ENCODE assay signal across 9 cellular contexts in genomic region chr5:169647566-169647965, GRCh38. TPM values are rescaled to one million over a fixed set of nuclear protein-coding genes. Genes with fewer than 3 reads are reported as not detected.
A peak's percentile ranks its signal among the peaks of the same experiment; 100 is the strongest.
DNase-seq lines count a peak whose midpoint lies in the region; ATAC-seq and TF ChIP-seq lines count a peak whose summit lies in the region.
"Had no signal": no experiment of that assay in that cellular context is flagged by ENCODE, and none has a peak within 500 bp of the region (broad histone marks: within the 10 kb centered on the region; RNA-seq: fewer than 3 reads in every experiment).

No MANE protein-coding gene starts in this region.

- intact Hi-C loops in mucosa of descending colon (cut with DNase I, micrococcal nuclease) (no loop called here), breast epithelium (cut with DNase I; ENCODE audit: low total_unique reads) (no loop called here), lower leg skin (cut with DNase I; ENCODE audit: low total_unique reads) (no loop called here)

- 4 to 43% methylated on average over 1 of the region's 1 CpG for WGBS in lower leg skin, 2 donors

- peaks cover 2% of the 10 kb centered on the region for H3K4me1 ChIP-seq in mucosa of descending colon (ENCODE audit: low read depth)
- peaks cover 0 to 12% of the 10 kb centered on the region in 2 donors for H3K4me1 ChIP-seq in breast epithelium

- no peaks in the 10 kb centered on the region for H3K9me3 ChIP-seq in mucosa of descending colon
- H3K9me3 ChIP-seq in breast epithelium: no peaks in the 10 kb centered on the region
- H3K9me3 ChIP-seq: SJSA1 had no signal

- H3K27me3 ChIP-seq in breast epithelium: no peaks in the 10 kb centered on the region
- H3K27me3 ChIP-seq: SJSA1 had no signal

- H3K4me3 ChIP-seq in mucosa of descending colon (no peak overlapping the region), breast epithelium (no peak overlapping the region), lower leg skin (ENCODE audit: low read depth, poor library complexity, severe bottlenecking) (no peak overlapping the region)
- H3K4me3 ChIP-seq: SJSA1 had no signal

- no peaks in the 10 kb centered on the region for H3K36me3 ChIP-seq in mucosa of descending colon (ENCODE audit: low read depth)
- H3K36me3 ChIP-seq in breast epithelium: no peaks in the 10 kb centered on the region
- H3K36me3 ChIP-seq: SJSA1 had no signal

- no peak for TF ChIP-seq CTCF in mucosa of descending colon (IDR thresholded peaks at IDR 0.05)
- no peak for TF ChIP-seq CTCF in omental fat pad (IDR thresholded peaks at IDR 0.05)
- TF ChIP-seq CTCF in breast epithelium (IDR thresholded peaks at IDR 0.05): no peak
- no peak for TF ChIP-seq CTCF in lower leg skin (IDR thresholded peaks at IDR 0.05)

- H3K27ac ChIP-seq in breast epithelium: no peak overlapping the region
- H3K27ac ChIP-seq: SJSA1 had no signal

- DNase-seq in NOMO-1 (lab: John Stamatoyannopoulos, UW; ENCODE audit: unreplicated experiment in 2 of 2) (peak; percentile 84 to 86), mucosa of descending colon (peak in 1 of 3 donors; percentile 24), omental fat pad (ENCODE audit: low spot score) (no peak), NCI-H1048 (lab: John Stamatoyannopoulos, UW) (no peak), breast epithelium (ENCODE audit: low spot score in 2 of 2) (no peak), lower leg skin (ENCODE audit: low spot score in 2 of 2) (no peak)

- peak; percentile 42 for ATAC-seq in GM18867 (IDR thresholded peaks at IDR 0.05; ENCODE audit: unreplicated experiment)
- peak; percentile 37 for ATAC-seq in HG02623 (IDR thresholded peaks at IDR 0.05; ENCODE audit: unreplicated experiment)
- peak; percentile 35 for ATAC-seq in mucosa of descending colon
- ATAC-seq in omental fat pad (ENCODE audit: low FRiP score): no peak

- no peak for TF ChIP-seq POLR2A in breast epithelium (IDR thresholded peaks at IDR 0.05)
- no peak for TF ChIP-seq POLR2A in lower leg skin (IDR thresholded peaks at IDR 0.05)

RNA-seq across cellular contexts. Expression of gene DOCK2, which starts 10.5 kb away (rescaled TPM):
- total RNA-seq in mucosa of descending colon (10 to 100 TPM in 2 of 3 donors, 1 to 10 TPM in 1; 7.2 to 20.1 (median 18.1) TPM), omental fat pad (10 to 100 TPM; 28.4 to 55.6 (median 41.3) TPM), breast epithelium (10 to 100 TPM; 13.4 to 43.8 (median 19.8) TPM), lower leg skin (1 to 10 TPM; 3.1 to 3.9 (median 3.3) TPM)

Comparison
In these comparisons a context has a peak if more than half of its experiments do, and no peak if none do; other contexts are left out.
1. DNase-seq: peak in NOMO-1 (2 of 2); none in omental fat pad (single experiment), NCI-H1048 (single experiment), breast epithelium (0 of 2) and lower leg skin (0 of 2).